ENCODE assay signal across 38 cellular contexts in genomic region chr1:50373532-50373931, GRCh38. TPM values are rescaled to one million over a fixed set of nuclear protein-coding genes. Genes with fewer than 3 reads are reported as not detected.
"Had no signal": no experiment of that assay in that cellular context is flagged by ENCODE, and none has a peak within 500 bp of the region (broad histone marks: within the 10 kb centered on the region; RNA-seq: fewer than 3 reads in every experiment).

No MANE protein-coding gene starts in this region.

- H3K27ac Mint-ChIP-seq: activated CD4-positive, alpha-beta memory T cell treated with anti-CD3 and anti-CD28 coated beads, Interleukin-2, amount 10 ng/mL, durations not matched to agents 7 days and 5 days; activated CD4-positive, alpha-beta T cell treated with anti-CD3 and anti-CD28 coated beads for 36 hours; activated CD4-positive, alpha-beta T cell treated with anti-CD3 and anti-CD28 coated beads, Interleukin-2, amount 10 ng/mL, durations not matched to agents 7 days and 5 days; activated CD8-positive, alpha-beta memory T cell treated with anti-CD3 and anti-CD28 coated beads, Interleukin-2, amount 10 ng/mL, durations not matched to agents 7 days and 5 days; activated CD8-positive, alpha-beta T cell treated with anti-CD3 and anti-CD28 coated beads, Interleukin-2, amount 10 ng/mL, durations not matched to agents 7 days and 5 days; activated naive CD4-positive, alpha-beta T cell treated with anti-CD3 and anti-CD28 coated beads, Interleukin-2, amount 10 ng/mL, durations not matched to agents 7 days and 5 days; activated naive CD4-positive, alpha-beta T cell treated with anti-CD3 and anti-CD28 coated beads, Interleukin-2, amount 50 U/mL, for 24 hours; activated naive CD8-positive, alpha-beta T cell; activated naive CD8-positive, alpha-beta T cell treated with anti-CD3 and anti-CD28 coated beads, Interleukin-2, amount 10 ng/mL, durations not matched to agents 7 days and 5 days; activated naive CD8-positive, alpha-beta T cell treated with anti-CD3 and anti-CD28 coated beads, Interleukin-2, amount 50 U/mL, for 24 hours; activated T-cell treated with anti-CD3 and anti-CD28 coated beads, Interleukin-2, amount 50 U/mL, for 24 hours; activated T-helper 2 cell treated with anti-CD3 and anti-CD28 coated beads, Interferon-gamma antibody, Interleukin-2, Interleukin-4, amounts not matched to agents 10 μg/mL and 5 μg/mL and 100 μg/mL, durations not matched to agents 14 hours and 24 hours and 36 hours; brain; T-helper 1 cell treated with Interleukin-12 subunit alpha and Interleukin-12 subunit beta and Interleukin-4 antibody, amounts not matched to agents 30 μg/mL and 1 μg/mL, for 36 hours; T-helper 2 cell treated with Interferon-gamma antibody and Interleukin-4, amounts not matched to agents 5 μg/mL and 100 μg/mL, for 36 hours had no signal

- H3K36me3 ChIP-seq: ascending aorta, cardiac muscle cell had no signal

- H3K9me3 Mint-ChIP-seq: activated CD4-positive, alpha-beta memory T cell treated with anti-CD3 and anti-CD28 coated beads, Interleukin-2, amount 10 ng/mL, durations not matched to agents 7 days and 5 days; activated CD4-positive, alpha-beta T cell treated with anti-CD3 and anti-CD28 coated beads, Interleukin-2, amount 10 ng/mL, durations not matched to agents 7 days and 5 days; activated T-helper 2 cell treated with anti-CD3 and anti-CD28 coated beads, Interferon-gamma antibody, Interleukin-2, Interleukin-4, amounts not matched to agents 10 μg/mL and 5 μg/mL and 100 μg/mL, durations not matched to agents 14 hours and 24 hours and 36 hours; central memory CD8-positive, alpha-beta T cell; T-helper 1 cell treated with Interleukin-12 subunit alpha and Interleukin-12 subunit beta and Interleukin-4 antibody, amounts not matched to agents 30 μg/mL and 1 μg/mL, for 36 hours; T-helper 2 cell treated with Interferon-gamma antibody and Interleukin-4, amounts not matched to agents 5 μg/mL and 100 μg/mL, for 36 hours had no signal

- H3K4me3 Mint-ChIP-seq: activated CD4-positive, alpha-beta memory T cell treated with anti-CD3 and anti-CD28 coated beads, Interleukin-2, amount 10 ng/mL, durations not matched to agents 7 days and 5 days; activated CD4-positive, alpha-beta T cell treated with anti-CD3 and anti-CD28 coated beads for 36 hours; activated CD4-positive, alpha-beta T cell treated with anti-CD3 and anti-CD28 coated beads, Interleukin-2, amount 10 ng/mL, durations not matched to agents 7 days and 5 days; activated CD8-positive, alpha-beta memory T cell treated with anti-CD3 and anti-CD28 coated beads, Interleukin-2, amount 10 ng/mL, durations not matched to agents 7 days and 5 days; activated CD8-positive, alpha-beta T cell treated with anti-CD3 and anti-CD28 coated beads, Interleukin-2, amount 10 ng/mL, durations not matched to agents 7 days and 5 days; activated naive CD4-positive, alpha-beta T cell treated with anti-CD3 and anti-CD28 coated beads, Interleukin-2, amount 10 ng/mL, durations not matched to agents 7 days and 5 days; activated naive CD4-positive, alpha-beta T cell treated with anti-CD3 and anti-CD28 coated beads, Interleukin-2, amount 50 U/mL, for 24 hours; activated naive CD8-positive, alpha-beta T cell; activated naive CD8-positive, alpha-beta T cell treated with anti-CD3 and anti-CD28 coated beads, Interleukin-2, amount 10 ng/mL, durations not matched to agents 7 days and 5 days; activated naive CD8-positive, alpha-beta T cell treated with anti-CD3 and anti-CD28 coated beads, Interleukin-2, amount 50 U/mL, for 24 hours; activated T-cell treated with anti-CD3 and anti-CD28 coated beads, Interleukin-2, amount 50 U/mL, for 24 hours; brain; central memory CD8-positive, alpha-beta T cell; T-helper 1 cell treated with Interleukin-12 subunit alpha and Interleukin-12 subunit beta and Interleukin-4 antibody, amounts not matched to agents 30 μg/mL and 1 μg/mL, for 36 hours; T-helper 2 cell treated with Interferon-gamma antibody and Interleukin-4, amounts not matched to agents 5 μg/mL and 100 μg/mL, for 36 hours had no signal

- H3K4me1 ChIP-seq: ascending aorta had no signal

- H3K27ac ChIP-seq: ascending aorta, cardiac muscle cell, VCaP had no signal

- H3K4me3 ChIP-seq: ascending aorta, cardiac muscle cell had no signal

- H3K27me3 ChIP-seq: ascending aorta had no signal

- DNase-seq: activated CD4-positive, alpha-beta memory T cell treated with anti-CD3 and anti-CD28 coated beads, Interleukin-2, amount 10 ng/mL, durations not matched to agents 7 days and 5 days; activated CD4-positive, alpha-beta T cell treated with anti-CD3 and anti-CD28 coated beads for 1 hour; activated CD4-positive, alpha-beta T cell treated with anti-CD3 and anti-CD28 coated beads for 36 hours; activated CD4-positive, alpha-beta T cell treated with anti-CD3 and anti-CD28 coated beads for 48 hours; activated CD4-positive, alpha-beta T cell treated with anti-CD3 and anti-CD28 coated beads, Interleukin-2, amount 10 ng/mL, durations not matched to agents 7 days and 5 days; activated CD4-positive, alpha-beta T cell treated with anti-CD3 and anti-CD28 coated beads, Interleukin-2, amount 50 U/mL, for 48 hours; activated CD4-positive, CD25-positive, alpha-beta regulatory T cell; activated CD8-positive, alpha-beta memory T cell treated with anti-CD3 and anti-CD28 coated beads for 24 hours; activated CD8-positive, alpha-beta memory T cell treated with anti-CD3 and anti-CD28 coated beads, Interleukin-2, amount 10 ng/mL, durations not matched to agents 7 days and 5 days; activated CD8-positive, alpha-beta memory T cell treated with anti-CD3 and anti-CD28 coated beads, Interleukin-2, amount 50 U/mL, for 48 hours; activated CD8-positive, alpha-beta T cell treated with anti-CD3 and anti-CD28 coated beads, Interleukin-2, amount 10 ng/mL, durations not matched to agents 7 days and 5 days; activated effector memory CD4-positive, alpha-beta T cell treated with Interleukin-2 at 50 U/mL for 16 hours; activated gamma-delta T cell; activated naive CD4-positive, alpha-beta T cell treated with anti-CD3 and anti-CD28 coated beads, Interleukin-2, amount 10 ng/mL, durations not matched to agents 7 days and 5 days; activated naive CD4-positive, alpha-beta T cell treated with Interleukin-2 at 50 U/mL for 16 hours; activated naive CD8-positive, alpha-beta T cell treated with anti-CD3 and anti-CD28 coated beads, Interleukin-2, amount 10 ng/mL, durations not matched to agents 7 days and 5 days; activated naive CD8-positive, alpha-beta T cell treated with anti-CD3 and anti-CD28 coated beads, Interleukin-2, amount 50 U/mL, for 24 hours; activated T-cell treated with anti-CD3 and anti-CD28 coated beads, Interleukin-2, amount 50 U/mL, for 24 hours; activated T-cell treated with anti-CD3 and anti-CD28 coated beads, Interleukin-2, amount 50 U/mL, for 48 hours; amygdala; anterior cingulate cortex; caudate nucleus; T-helper 1 cell; T-helper 2 cell; T-helper 9 cell had no signal

- H3K4me1 Mint-ChIP-seq: activated CD4-positive, alpha-beta memory T cell treated with anti-CD3 and anti-CD28 coated beads, Interleukin-2, amount 10 ng/mL, durations not matched to agents 7 days and 5 days; activated CD4-positive, alpha-beta T cell treated with anti-CD3 and anti-CD28 coated beads for 36 hours; activated CD4-positive, alpha-beta T cell treated with anti-CD3 and anti-CD28 coated beads, Interleukin-2, amount 10 ng/mL, durations not matched to agents 7 days and 5 days; activated CD8-positive, alpha-beta memory T cell treated with anti-CD3 and anti-CD28 coated beads, Interleukin-2, amount 10 ng/mL, durations not matched to agents 7 days and 5 days; activated naive CD4-positive, alpha-beta T cell treated with anti-CD3 and anti-CD28 coated beads, Interleukin-2, amount 10 ng/mL, durations not matched to agents 7 days and 5 days; activated naive CD4-positive, alpha-beta T cell treated with anti-CD3 and anti-CD28 coated beads, Interleukin-2, amount 50 U/mL, for 24 hours; activated naive CD8-positive, alpha-beta T cell treated with anti-CD3 and anti-CD28 coated beads, Interleukin-2, amount 10 ng/mL, durations not matched to agents 7 days and 5 days; activated naive CD8-positive, alpha-beta T cell treated with anti-CD3 and anti-CD28 coated beads, Interleukin-2, amount 50 U/mL, for 24 hours; brain; central memory CD8-positive, alpha-beta T cell had no signal

- FAIRE-seq: TTC549 had no signal

- ATAC-seq: activated CD4-positive, alpha-beta T cell treated with anti-CD3 and anti-CD28 coated beads for 36 hours; activated CD4-positive, CD25-positive, alpha-beta regulatory T cell treated with anti-CD3 and anti-CD28 coated beads, Interleukin-2, amount 50 U/mL, for 24 hours; activated CD8-positive, alpha-beta memory T cell treated with anti-CD3 and anti-CD28 coated beads, Interleukin-2, amount 10 ng/mL, durations not matched to agents 7 days and 5 days; activated CD8-positive, alpha-beta T cell treated with anti-CD3 and anti-CD28 coated beads, Interleukin-2, amount 10 ng/mL, durations not matched to agents 7 days and 5 days; activated naive CD8-positive, alpha-beta T cell treated with anti-CD3 and anti-CD28 coated beads, Interleukin-2, amount 50 U/mL, for 24 hours had no signal

- H3K36me3 Mint-ChIP-seq: activated CD8-positive, alpha-beta memory T cell treated with anti-CD3 and anti-CD28 coated beads, Interleukin-2, amount 10 ng/mL, durations not matched to agents 7 days and 5 days; activated naive CD4-positive, alpha-beta T cell treated with anti-CD3 and anti-CD28 coated beads, Interleukin-2, amount 10 ng/mL, durations not matched to agents 7 days and 5 days; activated naive CD4-positive, alpha-beta T cell treated with anti-CD3 and anti-CD28 coated beads, Interleukin-2, amount 50 U/mL, for 24 hours; activated naive CD8-positive, alpha-beta T cell; brain had no signal

RNA-seq across cellular contexts. Expression of gene DMRTA2, which starts 49.7 kb away (rescaled TPM):
- total RNA-seq: activated CD4-positive, alpha-beta memory T cell treated with anti-CD3 and anti-CD28 coated beads, Interleukin-2, amount 10 ng/mL, durations not matched to agents 7 days and 5 days; activated CD4-positive, alpha-beta T cell treated with anti-CD3 and anti-CD28 coated beads for 36 hours; activated CD4-positive, alpha-beta T cell treated with anti-CD3 and anti-CD28 coated beads, Interleukin-2, amount 10 ng/mL, durations not matched to agents 7 days and 5 days; activated CD8-positive, alpha-beta T cell treated with anti-CD3 and anti-CD28 coated beads, Interleukin-2, amount 10 ng/mL, durations not matched to agents 7 days and 5 days; activated naive CD8-positive, alpha-beta T cell treated with anti-CD3 and anti-CD28 coated beads, Interleukin-2, amount 10 ng/mL, durations not matched to agents 7 days and 5 days; activated T-helper 2 cell treated with anti-CD3 and anti-CD28 coated beads, Interferon-gamma antibody, Interleukin-2, Interleukin-4, amounts not matched to agents 10 μg/mL and 5 μg/mL and 100 μg/mL, durations not matched to agents 14 hours and 24 hours and 36 hours; ascending aorta had no signal
- polyA plus RNA-seq: adipose tissue, cardiac muscle cell had no signal
